Comparison of ENCODE assay signal across 8 cellular contexts in the genomic region with DNA sequence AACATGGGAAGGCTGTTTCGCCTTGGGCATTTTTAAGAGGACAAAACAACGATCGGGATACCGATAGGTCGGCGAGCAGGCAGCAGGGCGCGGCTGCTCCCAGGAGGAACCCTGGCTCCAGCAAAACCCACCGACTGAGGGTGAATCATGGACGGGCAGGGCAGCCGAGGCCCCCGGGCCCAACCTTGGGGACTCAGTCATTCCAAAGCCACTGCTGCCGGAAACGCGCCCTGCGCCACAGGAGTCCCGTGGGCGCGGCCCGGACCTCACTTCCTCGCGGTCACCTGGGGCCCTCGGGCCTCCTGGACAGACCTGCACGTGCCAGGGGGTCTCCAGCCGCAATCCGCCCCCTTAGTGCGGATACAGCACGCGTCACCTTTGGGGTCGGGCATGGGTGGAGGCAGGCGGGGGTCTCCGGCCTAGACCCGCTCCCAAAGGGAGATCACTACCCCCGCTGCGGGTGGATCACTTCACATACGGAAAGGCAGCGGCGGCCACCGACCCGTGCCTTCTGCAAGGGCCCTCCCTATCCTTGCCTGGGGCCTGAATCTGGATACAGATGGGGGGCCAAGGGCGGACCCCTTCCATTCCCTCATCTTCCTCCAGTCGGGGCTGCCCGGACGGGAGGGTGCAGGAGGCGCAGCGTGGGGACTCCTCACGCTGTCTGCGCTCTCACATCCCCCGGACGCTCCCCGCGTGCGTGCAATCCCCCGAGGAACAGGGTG. TPM values are rescaled to one million over a fixed set of nuclear protein-coding genes. Genes with fewer than 3 reads are reported as not detected.
DNase-seq lines count a peak whose midpoint lies in the region; ATAC-seq and TF ChIP-seq lines count a peak whose summit lies in the region.

No MANE protein-coding gene starts in this region.

- no peak for TF ChIP-seq CTCF in GM12864 (IDR thresholded peaks at IDR 0.05; ENCODE audit: low read depth, low read length, missing control alignments)
- TF ChIP-seq CTCF in MM.1S (IDR thresholded peaks at IDR 0.05; ENCODE audit: low read length): no peak
- no peak for TF ChIP-seq CTCF in right lobe of liver (IDR thresholded peaks at IDR 0.05)

- peaks cover 2% of the 10 kb centered on the region for H3K27me3 Mint-ChIP-seq in activated CD4-positive, alpha-beta T cell treated with anti-CD3 and anti-CD28 coated beads, Interleukin-2, amount 10 ng/mL, durations not matched to agents 24 days and 14 days

- peaks cover 46% of the 10 kb centered on the region for H3K4me1 Mint-ChIP-seq in activated CD4-positive, alpha-beta T cell treated with anti-CD3 and anti-CD28 coated beads, Interleukin-2, amount 10 ng/mL, durations not matched to agents 24 days and 14 days

- peak overlapping the region; percentile 76 for H2AFZ ChIP-seq in MM.1S (ENCODE audit: low read length)

- in situ Hi-C loops in HAP-1 (cut with MboI; ENCODE audit: low sequenced_read_pairs): no loop called here

- H3K27ac ChIP-seq in MM.1S (ENCODE audit: low read length): peak overlapping the region; percentile 89; the same call in 1 of the 2 replicates
- peak overlapping the region; percentile 89 to 96 (median 94) for H3K27ac ChIP-seq in right lobe of liver

- intact Hi-C loops in activated CD4-positive, alpha-beta T cell treated with anti-CD3 and anti-CD28 coated beads, Interleukin-2, amount 10 ng/mL, durations not matched to agents 24 days and 14 days (cut with micrococcal nuclease): loop anchor here (1.0 to 10.0 kb wide), 7 partner anchors 108 to 1321 kb away; a partner anchor contains a TSS
- intact Hi-C loops in right lobe of liver (cut with DNase I): no loop called here

- H3K4me1 ChIP-seq in HAP-1 (peaks cover 17% of the 10 kb centered on the region), MM.1S (ENCODE audit: low read length) (peaks cover 21% of the 10 kb centered on the region), right lobe of liver (peaks cover 0 to 57% (median 8%) of the 10 kb centered on the region in 4 donors)

- peak overlapping the region; percentile 91 for H3K9ac ChIP-seq in MM.1S (ENCODE audit: low read length)

- H3K36me3 ChIP-seq in HAP-1 (replicated peaks) (peaks cover 6% of the 10 kb centered on the region), MM.1S (replicated peaks; ENCODE audit: insufficient read depth, low read length) (peaks cover 2% of the 10 kb centered on the region; the same call in 1 of the 2 replicates), right lobe of liver (peaks cover 0 to under 1% (median 0%) of the 10 kb centered on the region in 4 donors)

- H3F3A ChIP-seq in MM.1S (ENCODE audit: insufficient read depth, low read length): peaks cover 25% of the 10 kb centered on the region

- no peaks in the 10 kb centered on the region for H3K9me2 ChIP-seq in MM.1S (replicated peaks; ENCODE audit: insufficient read depth, low read length)

- peaks cover 39% of the 10 kb centered on the region for H3K36me3 Mint-ChIP-seq in activated CD4-positive, alpha-beta T cell treated with anti-CD3 and anti-CD28 coated beads, Interleukin-2, amount 10 ng/mL, durations not matched to agents 24 days and 14 days (ENCODE audit: low read depth)

- peak overlapping the region; percentile 93 for H3K4me2 ChIP-seq in MM.1S (ENCODE audit: low read depth, low read length)

- no peaks in the 10 kb centered on the region for H3K9me3 Mint-ChIP-seq in activated CD4-positive, alpha-beta T cell treated with anti-CD3 and anti-CD28 coated beads, Interleukin-2, amount 10 ng/mL, durations not matched to agents 24 days and 14 days

- H3K9me3 ChIP-seq in HAP-1 (no peaks in the 10 kb centered on the region), MM.1S (replicated peaks; ENCODE audit: insufficient read depth, low read length) (no peaks in the 10 kb centered on the region), right lobe of liver (no peaks in the 10 kb centered on the region)

- H4K20me1 ChIP-seq in MM.1S (ENCODE audit: insufficient read depth, low read length): peaks cover 37% of the 10 kb centered on the region

- peak; percentile 52 for TF ChIP-seq POLR2A in right lobe of liver (IDR thresholded peaks at IDR 0.05)

- peak overlapping the region; percentile 72 for H3K4me3 ChIP-seq in GM12864 (ENCODE audit: low read depth, low read length)
- H3K4me3 ChIP-seq in HAP-1: peak overlapping the region; percentile 84
- H3K4me3 ChIP-seq in MM.1S (ENCODE audit: low read length): peak overlapping the region; percentile 94
- H3K4me3 ChIP-seq in right lobe of liver: peak overlapping the region; percentile 86 to 95 (median 89)

- peaks cover 65% of the 10 kb centered on the region for H3K79me2 ChIP-seq in MM.1S (ENCODE audit: low read length)

- peak; percentile 49 to 63 (median 58) for ATAC-seq in right lobe of liver

- H3K4me3 Mint-ChIP-seq in activated CD4-positive, alpha-beta T cell treated with anti-CD3 and anti-CD28 coated beads, Interleukin-2, amount 10 ng/mL, durations not matched to agents 24 days and 14 days: peak overlapping the region; percentile 96

- 0% methylated on average over 9 of the region's 54 CpGs for WGBS in right lobe of liver (ENCODE audit: insufficient coverage, low coverage, low lambda C conversion rate, missing lambda C conversion rate)

- DNase-seq in GM12864 (ENCODE audit: low read depth): no peak
- DNase-seq in HAP-1 (ENCODE audit: low spot score in 2 of 2): peak; percentile 32 to 58
- peak; percentile 49 for DNase-seq in MM.1S
- DNase-seq in activated CD4-positive, alpha-beta T cell treated with anti-CD3 and anti-CD28 coated beads, Interleukin-2, amount 10 ng/mL, durations not matched to agents 24 days and 14 days: peak; percentile 86
- peak; percentile 49 for DNase-seq in dedifferentiated amniotic fluid mesenchymal stem cell (ENCODE audit: extremely low spot score)
- peak; percentile 72 to 83 (median 82) for DNase-seq in right lobe of liver
- DNase-seq in stimulated activated CD4-positive, alpha-beta T cell treated with anti-CD3 and anti-CD28 coated beads, Interleukin-4, amount 100 ng/mL, for 24 hours: peak; percentile 57
- DNase-seq in effector CD8-positive, alpha-beta T cell (lab: John Stamatoyannopoulos, UW): no peak

- no peaks in the 10 kb centered on the region for H3K27me3 ChIP-seq in HAP-1 (ENCODE audit: low read depth)
- H3K27me3 ChIP-seq in MM.1S (replicated peaks; ENCODE audit: insufficient read depth, low read length): no peaks in the 10 kb centered on the region
- H3K27me3 ChIP-seq in right lobe of liver: no peaks in the 10 kb centered on the region

- H3K27ac Mint-ChIP-seq in activated CD4-positive, alpha-beta T cell treated with anti-CD3 and anti-CD28 coated beads, Interleukin-2, amount 10 ng/mL, durations not matched to agents 24 days and 14 days: peak overlapping the region; percentile 99

RNA-seq across cellular contexts. Expression of a gene that starts 0.7 kb away (rescaled TPM):
- 463 TPM in 2 replicates for total RNA-seq in activated CD4-positive, alpha-beta T cell treated with anti-CD3 and anti-CD28 coated beads, Interleukin-2, amount 10 ng/mL, durations not matched to agents 24 days and 14 days
- total RNA-seq in right lobe of liver: 100 to 1,000 TPM; 125 to 287 (median 216) TPM

RNA-seq across cellular contexts. Expression of a gene that starts 47.6 kb away (rescaled TPM):
- not detected in 2 replicates for total RNA-seq in activated CD4-positive, alpha-beta T cell treated with anti-CD3 and anti-CD28 coated beads, Interleukin-2, amount 10 ng/mL, durations not matched to agents 24 days and 14 days
- 1 to 10 TPM in 2 of 6 experiments, under 1 TPM in 2, not detected in 2; 0.06 to 3.5 (median 0.74) TPM for total RNA-seq in right lobe of liver

Comparison
In these comparisons a context has a peak if more than half of its experiments do, and no peak if none do; other contexts are left out.
1. DNase-seq: peak in HAP-1 (2 of 2), MM.1S (single experiment), activated CD4-positive, alpha-beta T cell treated with anti-CD3 and anti-CD28 coated beads, Interleukin-2, amount 10 ng/mL, durations not matched to agents 24 days and 14 days (single experiment), dedifferentiated amniotic fluid mesenchymal stem cell (single experiment), right lobe of liver (3 of 3) and stimulated activated CD4-positive, alpha-beta T cell treated with anti-CD3 and anti-CD28 coated beads, Interleukin-4, amount 100 ng/mL, for 24 hours (single experiment); none in GM12864 (single experiment) and effector CD8-positive, alpha-beta T cell (single experiment).
2. Peak in every context shown above with its lines, with median percentiles within 50 percentile points of each other: H3K4me3 ChIP-seq.